In genomic region chr1:60228253-60228594, GRCh38 we compare ENCODE assay signal across 20 cellular contexts.
A peak's percentile ranks its signal among the peaks of the same experiment; 100 is the strongest.
DNase-seq lines count a peak whose midpoint lies in the region; ATAC-seq, FAIRE-seq and TF ChIP-seq lines count a peak whose summit lies in the region.
"Had no signal": no experiment of that assay in that cellular context is flagged by ENCODE, and none has a peak within 500 bp of the region (broad histone marks: within the 10 kb centered on the region; RNA-seq: fewer than 3 reads in every experiment).

No MANE protein-coding gene starts in this region.

- H3F3A ChIP-seq in GM23248 (ENCODE audit: insufficient read depth) = peaks cover 14% of the 10 kb centered on the region

- no peaks in the 10 kb centered on the region for H3K9me1 ChIP-seq in endothelial cell of umbilical vein (replicated peaks; ENCODE audit: control insufficient read depth, extremely low read depth, insufficient read depth, low read length)
- no peaks in the 10 kb centered on the region for H3K9me1 ChIP-seq in keratinocyte (ENCODE audit: control insufficient read depth, extremely low read depth, insufficient read depth, low read length)

- H3K9ac ChIP-seq in GM23248 (no peak overlapping the region), endothelial cell of umbilical vein (replicated peaks; ENCODE audit: extremely low read depth, insufficient read depth, low read length) (no peak overlapping the region), keratinocyte (ENCODE audit: control insufficient read depth, extremely low read depth, insufficient read depth, low read length) (no peak overlapping the region)

- peak overlapping the region; percentile 42 for H3K4me2 ChIP-seq in GM23248 (ENCODE audit: unreplicated experiment)
- peak overlapping the region; percentile 36 for H3K4me2 ChIP-seq in endothelial cell of umbilical vein (ENCODE audit: insufficient read depth, low read length)
- peak overlapping the region; percentile 13 for H3K4me2 ChIP-seq in keratinocyte (ENCODE audit: control insufficient read depth, extremely low read depth, insufficient read depth, low read depth, low read length)

- ATAC-seq in upper lobe of left lung (ENCODE audit: low FRiP score in 2 of 2) = no peak

- CTCF ChIA-PET in BJ (lab: Yijun Ruan, JAX) (no interaction called here), endothelial cell of umbilical vein (lab: Charles Lee) (no interaction called here)

- no peak for TF ChIP-seq EP300 in upper lobe of left lung (IDR thresholded peaks at IDR 0.05)

- no peaks in the 10 kb centered on the region for H3K9me2 ChIP-seq in GM23248 (ENCODE audit: insufficient read depth)

- peak overlapping the region; percentile 15; the same call in 1 of the 2 replicates for H2AFZ ChIP-seq in GM23248
- no peak overlapping the region for H2AFZ ChIP-seq in endothelial cell of umbilical vein (ENCODE audit: low read depth, low read length)
- H2AFZ ChIP-seq in keratinocyte (ENCODE audit: control insufficient read depth, low read length) = no peak overlapping the region

- H3K4me3 ChIP-seq in BJ (ENCODE audit: low read depth, low read length) (no peak overlapping the region), GM23248 (no peak overlapping the region), endothelial cell of umbilical vein (replicated peaks in 1 of 3; ENCODE audit: insufficient read depth in 1 of 3, low read depth in 1 of 3, low read length in 3 of 3) (no peak overlapping the region), keratinocyte (ENCODE audit: control insufficient read depth in 2 of 3, extremely low read depth in 1 of 3, insufficient read depth in 2 of 3, low read depth in 1 of 3, low read length in 3 of 3) (no peak overlapping the region), upper lobe of left lung (no peak overlapping the region)

- in situ Hi-C loops in GM23248 (cut with MboI) = no loop called here

- H3K27ac ChIP-seq in GM23248 = no peak overlapping the region; the same call in 1 of the 2 replicates
- no peak overlapping the region for H3K27ac ChIP-seq in endothelial cell of umbilical vein (ENCODE audit: insufficient read depth, low read depth, low read length)
- H3K27ac ChIP-seq in keratinocyte (ENCODE audit: control insufficient read depth, insufficient read depth, low read length) = no peak overlapping the region
- H3K27ac ChIP-seq in upper lobe of left lung = no peak overlapping the region
- H3K27ac ChIP-seq: RWPE1 had no signal

- H4K20me1 ChIP-seq in GM23248 (ENCODE audit: insufficient read depth) (no peaks in the 10 kb centered on the region), endothelial cell of umbilical vein (replicated peaks; ENCODE audit: control insufficient read depth, extremely low read depth, insufficient read depth, low read length) (no peaks in the 10 kb centered on the region), keratinocyte (ENCODE audit: control insufficient read depth, extremely low read depth, insufficient read depth, low read length) (no peaks in the 10 kb centered on the region)

- BruUV-seq in endothelial cell of umbilical vein (replicated peaks; lab: Mats Ljungman, UMichigan) = no TSS peak

- no peak for FAIRE-seq in endothelial cell of umbilical vein (lab: Jason Lieb, UNC)
- FAIRE-seq in keratinocyte (lab: Jason Lieb, UNC) = no peak
- FAIRE-seq: GM12892, GM19239 had no signal

- TF ChIP-seq POLR2A in endothelial cell of umbilical vein (IDR thresholded peaks at IDR 0.05; ENCODE audit: low read depth, low read length) (no peak), upper lobe of left lung (IDR thresholded peaks at IDR 0.05) (no peak)

- intact Hi-C loops in endothelial cell of umbilical vein (cut with micrococcal nuclease) = no loop called here

- H3K36me3 ChIP-seq in BJ (ENCODE audit: control insufficient read depth, insufficient read depth, low read length) (no peaks in the 10 kb centered on the region), GM23248 (ENCODE audit: low read depth) (no peaks in the 10 kb centered on the region), endothelial cell of umbilical vein (ENCODE audit: control insufficient read depth in 2 of 2, extremely low read depth in 1 of 2, insufficient read depth in 2 of 2, low read length in 2 of 2) (no peaks in the 10 kb centered on the region), keratinocyte (ENCODE audit: control insufficient read depth in 2 of 2, extremely low read depth in 1 of 2, insufficient read depth in 2 of 2, low read length in 2 of 2) (no peaks in the 10 kb centered on the region), upper lobe of left lung (no peaks in the 10 kb centered on the region)
- H3K36me3 ChIP-seq: BE2C had no signal

- TF ChIP-seq CTCF in BJ (IDR thresholded peaks at IDR 0.05; ENCODE audit: insufficient read depth, low read depth, low read length) (no peak), endothelial cell of umbilical vein (IDR thresholded peaks at IDR 0.05; ENCODE audit: extremely low read depth in 1 of 2, insufficient read depth in 1 of 2, low read depth in 1 of 2, low read length in 2 of 2) (no peak), keratinocyte (optimal IDR thresholded peaks at IDR 0.05 in 1 of 3, IDR thresholded peaks at IDR 0.05 in 1 of 3, conservative IDR thresholded peaks at IDR 0.05 in 1 of 3; ENCODE audit: extremely low read depth in 1 of 3, insufficient read depth in 2 of 3, low read length in 3 of 3) (no peak), upper lobe of left lung (IDR thresholded peaks at IDR 0.05) (no peak)

- DNase-seq in BJ (ENCODE audit: low read depth) (peak; percentile 8), GM23248 (peak; percentile 17), endothelial cell of umbilical vein (ENCODE audit: low read depth, low spot score) (no peak), keratinocyte (ENCODE audit: low read depth, low spot score) (no peak), NCI-H526 (lab: John Stamatoyannopoulos, UW) (no peak), upper lobe of left lung (no peak)
- DNase-seq in stimulated activated naive CD4-positive, alpha-beta T cell treated with Interleukin-2 at 50 U/mL for 16 hours (lab: John Stamatoyannopoulos, UW) = no peak
- DNase-seq: BE2C; CD4-positive, alpha-beta memory T cell; GDM1; H9; Karpas-422; MM.1S; NCI-H1092 treated with DMSO at 0.1 percent for 48 hours; NCI-H1694; NCI-H226; NK-92 treated with Interleukin-12 subunit alpha and Interleukin-12 subunit beta, amount 100 ng/mL, for 24 hours had no signal

- POLR2A ChIA-PET in BJ (lab: Charles Lee) = no interaction called here
- POLR2A ChIA-PET in endothelial cell of umbilical vein (lab: Charles Lee) = no interaction called here

- H3K79me2 ChIP-seq in GM23248 (ENCODE audit: insufficient read depth) = no peaks in the 10 kb centered on the region
- H3K79me2 ChIP-seq in endothelial cell of umbilical vein (ENCODE audit: control insufficient read depth, insufficient read depth, low read length) = no peaks in the 10 kb centered on the region
- no peaks in the 10 kb centered on the region for H3K79me2 ChIP-seq in keratinocyte (ENCODE audit: control insufficient read depth, insufficient read depth, low read length)

- 4 to 5% methylated on average over 1 of the region's 1 CpG for WGBS in GM23248 (ENCODE audit: low coverage in 1 of 2, low lambda C conversion rate in 2 of 2, missing lambda C conversion rate in 2 of 2), 2 experiments
- WGBS in upper lobe of left lung, 2 donors = 73 to 93% methylated on average over 1 of the region's 1 CpG

- H3K27me3 ChIP-seq in BJ (ENCODE audit: control insufficient read depth, insufficient read depth, low read length) (no peaks in the 10 kb centered on the region), GM23248 (replicated peaks; ENCODE audit: insufficient read depth) (no peaks in the 10 kb centered on the region), endothelial cell of umbilical vein (ENCODE audit: control insufficient read depth in 2 of 2, insufficient read depth in 2 of 2, low read length in 2 of 2) (no peaks in the 10 kb centered on the region), keratinocyte (ENCODE audit: control insufficient read depth, extremely low read depth, insufficient read depth, low read length) (no peaks in the 10 kb centered on the region), upper lobe of left lung (no peaks in the 10 kb centered on the region)
- H3K27me3 ChIP-seq: BE2C had no signal

- H3K4me1 ChIP-seq in GM23248 (ENCODE audit: insufficient read depth) (peaks cover 16% of the 10 kb centered on the region), endothelial cell of umbilical vein (ENCODE audit: control insufficient read depth, extremely low read depth, insufficient read depth, low read length) (peaks cover 14% of the 10 kb centered on the region), keratinocyte (ENCODE audit: control insufficient read depth, extremely low read depth, insufficient read depth, low read length) (peaks cover 10% of the 10 kb centered on the region), upper lobe of left lung (no peaks in the 10 kb centered on the region)

- H3K9me3 ChIP-seq in GM23248 (ENCODE audit: low read depth) = no peaks in the 10 kb centered on the region
- no peaks in the 10 kb centered on the region for H3K9me3 ChIP-seq in endothelial cell of umbilical vein (replicated peaks; ENCODE audit: control insufficient read depth, insufficient read depth, low read length)
- H3K9me3 ChIP-seq in keratinocyte (ENCODE audit: control insufficient read depth, low read depth, low read length) = no peaks in the 10 kb centered on the region
- H3K9me3 ChIP-seq in upper lobe of left lung = no peaks in the 10 kb centered on the region
- H3K9me3 ChIP-seq: BE2C had no signal

- dilution Hi-C loops in endothelial cell of umbilical vein (cut with MboI; ENCODE audit: extremely low pct_ligation_motif_present, low sequenced_read_pairs) = no loop called here
- dilution Hi-C loops in keratinocyte (cut with MboI; ENCODE audit: extremely low pct_ligation_motif_present, low sequenced_read_pairs) = no loop called here

TF ChIP-seq in endothelial cell of umbilical vein, 7 proteins besides CTCF, POLR2A, EP300 and RAD21:
- TF ChIP-seq MYC (IDR thresholded peaks at IDR 0.05; ENCODE audit: low read depth, low read length) (no peak), EZH2 (IDR thresholded peaks at IDR 0.05; ENCODE audit: borderline replicate concordance, low read depth, low read length, severe bottlenecking) (no peak), MAX (IDR thresholded peaks at IDR 0.05; ENCODE audit: insufficient read depth, insufficient read length) (no peak), GATA2 (IDR thresholded peaks at IDR 0.05; ENCODE audit: insufficient read depth, insufficient read length, low read depth, low read length) (no peak), JUN (IDR thresholded peaks at IDR 0.05; ENCODE audit: borderline replicate concordance, insufficient read depth, insufficient read length, low read depth) (no peak), POLR2AphosphoS5 (IDR thresholded peaks at IDR 0.05; ENCODE audit: insufficient read depth, low read depth, low read length) (no peak), FOS (IDR thresholded peaks at IDR 0.05; ENCODE audit: borderline replicate concordance, insufficient read depth, low read length) (no peak)

Comparison
In these comparisons a context has a peak if more than half of its experiments do, and no peak if none do; other contexts are left out.
1. DNase-seq: peak in BJ (single experiment) and GM23248 (single experiment); none in endothelial cell of umbilical vein (single experiment), keratinocyte (single experiment), NCI-H526 (0 of 2), upper lobe of left lung (0 of 2) and stimulated activated naive CD4-positive, alpha-beta T cell treated with Interleukin-2 at 50 U/mL for 16 hours (single experiment).
2. Peak in every context shown above with its lines, with median percentiles within 50 percentile points of each other: H3K4me2 ChIP-seq.